28 cellular contexts compared by ENCODE assay signal in the genomic region with DNA sequence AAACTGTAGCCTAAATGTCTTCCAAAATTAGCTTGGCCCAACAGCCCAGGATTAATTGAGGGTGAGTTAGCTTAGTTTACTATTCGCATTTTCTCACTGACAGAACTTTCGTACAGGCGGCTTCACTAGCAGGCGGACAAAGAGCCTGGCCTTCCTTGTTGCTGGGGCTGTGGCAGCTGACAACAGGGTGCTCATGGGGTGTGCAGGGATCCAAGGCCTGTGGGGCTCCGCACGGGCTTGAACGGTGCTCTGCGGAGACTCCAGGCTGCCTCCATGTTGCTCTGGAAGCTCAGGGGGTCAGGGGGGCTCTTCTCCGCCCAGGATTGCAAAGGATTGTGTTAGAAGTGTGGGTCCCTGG. TPM values are rescaled to one million over a fixed set of nuclear protein-coding genes. Genes with fewer than 3 reads are reported as not detected.
A peak's percentile ranks its signal among the peaks of the same experiment; 100 is the strongest.
DNase-seq lines count a peak whose midpoint lies in the region; ATAC-seq and TF ChIP-seq lines count a peak whose summit lies in the region.
"Had no signal": no experiment of that assay in that cellular context is flagged by ENCODE, and none has a peak within 500 bp of the region (broad histone marks: within the 10 kb centered on the region; RNA-seq: fewer than 3 reads in every experiment).

No MANE protein-coding gene starts in this region.

- no peak for TF ChIP-seq CTCF in neural progenitor cell (IDR thresholded peaks at IDR 0.05)
- no peak for TF ChIP-seq CTCF in esophagus squamous epithelium (IDR thresholded peaks at IDR 0.05)

- H4K20me1 ChIP-seq in neural progenitor cell (ENCODE audit: low read depth): no peaks in the 10 kb centered on the region
- H4K20me1 ChIP-seq: BLaER1 treated with 17β-estradiol and CSF1 and Interleukin-3, amounts not matched to agents 10 nM and 100 nM had no signal

- H3K36me3 ChIP-seq in H7 (replicated peaks; ENCODE audit: control insufficient read depth, insufficient read depth, low read length) (no peaks in the 10 kb centered on the region), NT2/D1 (ENCODE audit: insufficient read depth, insufficient read length, low read length) (no peaks in the 10 kb centered on the region), iPS-15b (ENCODE audit: control insufficient read depth, insufficient read depth, low read length) (no peaks in the 10 kb centered on the region), neural progenitor cell (no peaks in the 10 kb centered on the region), esophagus squamous epithelium (no peaks in the 10 kb centered on the region)
- H3K36me3 ChIP-seq: BLaER1 treated with 17β-estradiol and CSF1 and Interleukin-3, amounts not matched to agents 10 nM and 100 nM; HAP-1 had no signal

- ATAC-seq in stimulated activated naive CD8-positive, alpha-beta T cell treated with anti-CD3 and anti-CD28 coated beads, Interleukin-15, Interleukin-2, amounts not matched to agents 100 U/mL and 50 U/mL, for 24 hours: no peak
- no peak for ATAC-seq in HG02623 (IDR thresholded peaks at IDR 0.05; ENCODE audit: unreplicated experiment)
- ATAC-seq: GM12878 had no signal

- no peaks in the 10 kb centered on the region for H3K36me3 Mint-ChIP-seq in neural progenitor cell

- H3K9me3 ChIP-seq in NT2/D1 (ENCODE audit: insufficient read depth, low read length) (no peaks in the 10 kb centered on the region), iPS-15b (ENCODE audit: control insufficient read depth, insufficient read depth, low read length) (no peaks in the 10 kb centered on the region), neural progenitor cell (ENCODE audit: low read depth) (no peaks in the 10 kb centered on the region), esophagus squamous epithelium (peaks cover 0 to 8% (median 0%) of the 10 kb centered on the region in 3 donors)
- H3K9me3 ChIP-seq: HAP-1 had no signal

- H3K27me3 Mint-ChIP-seq in neural progenitor cell (ENCODE audit: insufficient read depth, low read depth): peaks cover 10% of the 10 kb centered on the region
- H3K27me3 Mint-ChIP-seq: CD4-positive, alpha-beta T cell had no signal

- intact Hi-C loops in esophagus squamous epithelium (cut with DNase I): no loop called here

- H3K27ac Mint-ChIP-seq in neural progenitor cell: no peak overlapping the region
- H3K27ac Mint-ChIP-seq: CD4-positive, alpha-beta T cell; HFFc6 had no signal

- peaks cover 3% of the 10 kb centered on the region for H3K9me3 Mint-ChIP-seq in neural progenitor cell

- peak; percentile 71 for DNase-seq in H7
- no peak for DNase-seq in NT2/D1 (ENCODE audit: low read depth, low spot score)
- peak; percentile 46 for DNase-seq in neural progenitor cell (ENCODE audit: low spot score)
- DNase-seq in stimulated activated naive CD8-positive, alpha-beta T cell treated with anti-CD3 and anti-CD28 coated beads, Interleukin-15, Interleukin-2, amounts not matched to agents 100 U/mL and 50 U/mL, for 24 hours: no peak
- no peak for DNase-seq in esophagus squamous epithelium (lab: John Stamatoyannopoulos, UW)
- no peak for DNase-seq in activated CD4-positive, alpha-beta T cell treated with anti-CD3 and anti-CD28 coated beads for 48 hours
- DNase-seq: AML-193; CD4-positive, alpha-beta T cell; DMS53; HFFc6; Karpas-422; NCI-H1092 treated with DMSO at 0.1 percent for 48 hours; NCI-H1436; NCI-H187; NCI-H2171 treated with DMSO at 0.1 percent for 48 hours; NCI-H524; NCI-H774; SHP77; T-helper 1 cell had no signal

- H3K4me1 ChIP-seq in NT2/D1 (ENCODE audit: insufficient read depth, insufficient read length) (peaks cover 17% of the 10 kb centered on the region), iPS-15b (ENCODE audit: control insufficient read depth, insufficient read depth, low read length) (peaks cover 17% of the 10 kb centered on the region), neural progenitor cell (peaks cover 8% of the 10 kb centered on the region), esophagus squamous epithelium (no peaks in the 10 kb centered on the region)
- H3K4me1 ChIP-seq: HAP-1 had no signal

- H3K27ac ChIP-seq in neural progenitor cell (peak overlapping the region; percentile 65), esophagus squamous epithelium (no peak overlapping the region)
- H3K27ac ChIP-seq: BLaER1 treated with 17β-estradiol and CSF1 and Interleukin-3, amounts not matched to agents 10 nM and 100 nM; RWPE1 had no signal

- peak overlapping the region; percentile 6 for H3K4me3 ChIP-seq in H7 (ENCODE audit: insufficient read depth, low read depth, low read length)
- peak overlapping the region; percentile 15 for H3K4me3 ChIP-seq in NT2/D1 (ENCODE audit: insufficient read length, low read depth)
- H3K4me3 ChIP-seq in iPS-15b (ENCODE audit: low read depth, low read length): peak overlapping the region; percentile 22
- no peak overlapping the region for H3K4me3 ChIP-seq in neural progenitor cell
- H3K4me3 ChIP-seq in esophagus squamous epithelium: no peak overlapping the region
- H3K4me3 ChIP-seq: BLaER1 treated with 17β-estradiol and CSF1 and Interleukin-3, amounts not matched to agents 10 nM and 100 nM; GM12878; HAP-1 had no signal

- no peaks in the 10 kb centered on the region for H3K4me1 Mint-ChIP-seq in neural progenitor cell

- peaks cover 22% of the 10 kb centered on the region for H3F3A ChIP-seq in neural progenitor cell (ENCODE audit: low read depth)

- H3K4me2 ChIP-seq in neural progenitor cell: peak overlapping the region; percentile 55
- H3K4me2 ChIP-seq: BLaER1 treated with 17β-estradiol and CSF1 and Interleukin-3, amounts not matched to agents 10 nM and 100 nM had no signal

- no peak overlapping the region for H3K4me3 Mint-ChIP-seq in neural progenitor cell
- H3K4me3 Mint-ChIP-seq: CD4-positive, alpha-beta T cell; HFFc6 had no signal

- peak overlapping the region; percentile 83 for H2AFZ ChIP-seq in neural progenitor cell (replicated peaks)

- no peaks in the 10 kb centered on the region for H3K79me2 ChIP-seq in neural progenitor cell (ENCODE audit: low read depth)

- 80 to 90% methylated on average over 2 to 4 of the region's 9 CpGs for WGBS in esophagus squamous epithelium, 2 donors

- H3K27me3 ChIP-seq in H7 (ENCODE audit: control insufficient read depth, insufficient read depth, low read length) (no peaks in the 10 kb centered on the region), NT2/D1 (ENCODE audit: insufficient read depth, insufficient read length) (no peaks in the 10 kb centered on the region), iPS-15b (ENCODE audit: control insufficient read depth, insufficient read depth, low read length) (no peaks in the 10 kb centered on the region), neural progenitor cell (no peaks in the 10 kb centered on the region), esophagus squamous epithelium (no peaks in the 10 kb centered on the region)
- H3K27me3 ChIP-seq: BLaER1 treated with 17β-estradiol and CSF1 and Interleukin-3, amounts not matched to agents 10 nM and 100 nM had no signal

- peak overlapping the region; percentile 74 for H3K9ac ChIP-seq in NT2/D1 (ENCODE audit: insufficient read length, low read depth)
- peak overlapping the region; percentile 88 for H3K9ac ChIP-seq in iPS-15b (ENCODE audit: low read depth, low read length)
- H3K9ac ChIP-seq in neural progenitor cell: no peak overlapping the region
- H3K9ac ChIP-seq: BLaER1 treated with 17β-estradiol and CSF1 and Interleukin-3, amounts not matched to agents 10 nM and 100 nM had no signal

- TF ChIP-seq POLR2A in esophagus squamous epithelium (IDR thresholded peaks at IDR 0.05): no peak

RNA-seq across cellular contexts. Expression of a gene that starts 36.3 kb away (rescaled TPM):
- 0.59 TPM in 1 of 2 replicates, not detected in the other for total RNA-seq in H7 (2014; rRNA removed; shearing (Covaris generic))
- not detected in 2 replicates for total RNA-seq in neural progenitor cell (ENCODE audit: low replicate concordance)
- total RNA-seq in esophagus squamous epithelium: not detected
- total RNA-seq: CD4-positive, alpha-beta T cell; Daoy; GM12878; HFFc6; M059J; SK-MEL-5 had no signal

RNA-seq across cellular contexts. Expression of a gene that starts 57.5 kb away (rescaled TPM):
- total RNA-seq in H7 (2014; rRNA removed; shearing (Covaris generic)): 23.2 and 32.4 TPM in 2 replicates
- total RNA-seq in neural progenitor cell (ENCODE audit: low replicate concordance): 44.2 and 68.5 TPM in 2 replicates
- total RNA-seq in esophagus squamous epithelium: 10 to 100 TPM in 1 of 4 donors, 1 to 10 TPM in 3; 2.8 to 15.8 (median 7.9) TPM

Comparison
In these comparisons a context has a peak if more than half of its experiments do, and no peak if none do; other contexts are left out.
1. DNase-seq: peak in H7 (single experiment) and neural progenitor cell (single experiment); none in NT2/D1 (single experiment), stimulated activated naive CD8-positive, alpha-beta T cell treated with anti-CD3 and anti-CD28 coated beads, Interleukin-15, Interleukin-2, amounts not matched to agents 100 U/mL and 50 U/mL, for 24 hours (single experiment), esophagus squamous epithelium (single experiment) and activated CD4-positive, alpha-beta T cell treated with anti-CD3 and anti-CD28 coated beads for 48 hours (single experiment).
2. H3K4me3 ChIP-seq: peak in H7 (single experiment), NT2/D1 (single experiment) and iPS-15b (single experiment); none in neural progenitor cell (single experiment) and esophagus squamous epithelium (0 of 4).